ENCODE assay signal across 31 cellular contexts in genomic region chr12:67921286-67921685, GRCh38.
DNase-seq lines count a peak whose midpoint lies in the region; ATAC-seq, FAIRE-seq and TF ChIP-seq lines count a peak whose summit lies in the region.
"Had no signal": no experiment of that assay in that cellular context is flagged by ENCODE, and none has a peak within 500 bp of the region (broad histone marks: within the 10 kb centered on the region; RNA-seq: fewer than 3 reads in every experiment).

No MANE protein-coding gene starts in this region.

- H3K27me3 Mint-ChIP-seq in GM23338 (ENCODE audit: insufficient read depth, low read depth, poor library complexity): no peaks in the 10 kb centered on the region
- H3K27me3 Mint-ChIP-seq: activated naive CD4-positive, alpha-beta T cell treated with anti-CD3 and anti-CD28 coated beads, Interleukin-2, amount 50 U/mL, for 24 hours had no signal

- no peak overlapping the region for H3K4me3 Mint-ChIP-seq in GM23338
- H3K4me3 Mint-ChIP-seq: activated naive CD4-positive, alpha-beta T cell treated with anti-CD3 and anti-CD28 coated beads, Interleukin-2, amount 50 U/mL, for 24 hours; activated T-helper 17 cell treated with anti-CD3 and anti-CD28 coated beads, Interleukin-2, amount 50 U/mL, for 72 hours; IgD-negative memory B cell; neural crest cell; stimulated activated effector memory CD8-positive, alpha-beta T cell treated with anti-CD3 and anti-CD28 coated beads, Interleukin-12 subunit alpha, Interleukin-12 subunit beta, amount 100 ng/mL, for 72 hours; T-helper 1 cell treated with Interleukin-12 subunit alpha and Interleukin-12 subunit beta and Interleukin-4 antibody, amounts not matched to agents 30 μg/mL and 1 μg/mL, for 36 hours had no signal

- no peak overlapping the region for H3K4me3 ChIP-seq in GM23338
- H3K4me3 ChIP-seq in RWPE2 (ENCODE audit: severe bottlenecking): no peak overlapping the region
- no peak overlapping the region for H3K4me3 ChIP-seq in pancreas
- H3K4me3 ChIP-seq: BLaER1, cardiac muscle cell, esophagus muscularis mucosa, lower lobe of right lung had no signal

- TF ChIP-seq CTCF in GM23338 (conservative IDR thresholded peaks at IDR 0.05; ENCODE audit: low read depth in 2 of 2) (no peak), RWPE2 (IDR thresholded peaks at IDR 0.05; ENCODE audit: poor library complexity, severe bottlenecking) (no peak), pancreas (IDR thresholded peaks at IDR 0.05) (no peak), GM10266 (IDR thresholded peaks at IDR 0.05; ENCODE audit: control insufficient read depth, insufficient read depth, low read depth, missing control alignments) (no peak)

- peaks cover 10% of the 10 kb centered on the region; the same call in 1 of the 2 replicates for H3K9me2 ChIP-seq in GM23338 (ENCODE audit: insufficient read depth)

- H3K27ac Mint-ChIP-seq in GM23338: no peak overlapping the region
- H3K27ac Mint-ChIP-seq: activated naive CD4-positive, alpha-beta T cell treated with anti-CD3 and anti-CD28 coated beads, Interleukin-2, amount 50 U/mL, for 24 hours; activated T-helper 17 cell treated with anti-CD3 and anti-CD28 coated beads, Interleukin-2, amount 50 U/mL, for 72 hours; IgD-negative memory B cell; stimulated activated effector memory CD8-positive, alpha-beta T cell treated with anti-CD3 and anti-CD28 coated beads, Interleukin-12 subunit alpha, Interleukin-12 subunit beta, amount 100 ng/mL, for 72 hours; T-helper 1 cell treated with Interleukin-12 subunit alpha and Interleukin-12 subunit beta and Interleukin-4 antibody, amounts not matched to agents 30 μg/mL and 1 μg/mL, for 36 hours had no signal

- no peak for DNase-seq in GM23338 (ENCODE audit: low spot score)
- DNase-seq in RWPE2 (ENCODE audit: low spot score): no peak
- peak; percentile 27 for DNase-seq in fibroblast of peridontal ligament (ENCODE audit: extremely low read depth)
- no peak for DNase-seq in pancreas
- no peak for DNase-seq in GM10266 (ENCODE audit: extremely low spot score)
- no peak for DNase-seq in NCI-H69 (lab: John Stamatoyannopoulos, UW)
- DNase-seq: activated CD4-positive, alpha-beta T cell treated with anti-CD3 and anti-CD28 coated beads, Interleukin-2, amount 50 U/mL, for 48 hours; kidney; lower lobe of right lung; NCI-H1092 treated with DMSO at 0.1 percent for 48 hours; NCI-H1930; NCI-H526; right cardiac atrium; stimulated activated CD4-positive, alpha-beta T cell treated with anti-CD3 and anti-CD28 coated beads, Interleukin-12 subunit alpha, Interleukin-12 subunit beta, amount 100 ng/mL, for 4 hours; stimulated activated CD4-positive, alpha-beta T cell treated with anti-CD3 and anti-CD28 coated beads, Interleukin-4, amount 100 ng/mL, for 24 hours had no signal

- H3K4me1 ChIP-seq in GM23338 (ENCODE audit: insufficient read depth) (peaks cover 19% of the 10 kb centered on the region), RWPE2 (ENCODE audit: insufficient read depth, poor library complexity, severe bottlenecking) (peaks cover 41% of the 10 kb centered on the region), pancreas (peaks cover 0 to 8% (median 0%) of the 10 kb centered on the region in 3 donors)
- H3K4me1 ChIP-seq: lower lobe of right lung had no signal

- intact Hi-C loops in pancreas (cut with DNase I): no loop called here

- H3F3A ChIP-seq in GM23338 (replicated peaks; ENCODE audit: low read depth): no peaks in the 10 kb centered on the region

- no peak overlapping the region for H3K4me2 ChIP-seq in GM23338
- H3K4me2 ChIP-seq: BLaER1 had no signal

- peaks cover 28% of the 10 kb centered on the region for H3K4me1 Mint-ChIP-seq in GM23338
- H3K4me1 Mint-ChIP-seq: stimulated activated effector memory CD8-positive, alpha-beta T cell treated with anti-CD3 and anti-CD28 coated beads, Interleukin-12 subunit alpha, Interleukin-12 subunit beta, amount 100 ng/mL, for 72 hours had no signal

- ATAC-seq in GM23338 (no peak), RWPE2 (ENCODE audit: low read depth) (peak; percentile 40), pancreas (peak; percentile 60 to 80 (median 66)), GM21360 (IDR thresholded peaks at IDR 0.05; ENCODE audit: unreplicated experiment) (no peak), HG03108 (IDR thresholded peaks at IDR 0.05; ENCODE audit: unreplicated experiment) (no peak)
- ATAC-seq: activated CD4-positive, CD25-positive, alpha-beta regulatory T cell treated with anti-CD3 and anti-CD28 coated beads, Interleukin-2, amount 50 U/mL, for 24 hours; lower lobe of right lung; right cardiac atrium; stimulated activated effector memory CD8-positive, alpha-beta T cell treated with anti-CD3 and anti-CD28 coated beads, Interleukin-12 subunit alpha, Interleukin-12 subunit beta, amount 100 ng/mL, for 72 hours had no signal

- no peaks in the 10 kb centered on the region for H3K9me3 Mint-ChIP-seq in GM23338
- H3K9me3 Mint-ChIP-seq: activated naive CD4-positive, alpha-beta T cell treated with anti-CD3 and anti-CD28 coated beads, Interleukin-2, amount 50 U/mL, for 24 hours; activated T-helper 17 cell treated with anti-CD3 and anti-CD28 coated beads, Interleukin-2, amount 50 U/mL, for 72 hours; neural crest cell; stimulated activated effector memory CD8-positive, alpha-beta T cell treated with anti-CD3 and anti-CD28 coated beads, Interleukin-12 subunit alpha, Interleukin-12 subunit beta, amount 100 ng/mL, for 72 hours; T-helper 1 cell treated with Interleukin-12 subunit alpha and Interleukin-12 subunit beta and Interleukin-4 antibody, amounts not matched to agents 30 μg/mL and 1 μg/mL, for 36 hours had no signal

- no peak for FAIRE-seq in pancreas (lab: Jason Lieb, UNC)
- FAIRE-seq: GM12891, H54, kidney, TTC549 had no signal

- peak overlapping the region; percentile 1; the same call in 1 of the 2 replicates for H2AFZ ChIP-seq in GM23338
- H2AFZ ChIP-seq: parathyroid adenoma had no signal

- no peaks in the 10 kb centered on the region for H3K27me3 ChIP-seq in GM23338 (ENCODE audit: insufficient read depth)
- H3K27me3 ChIP-seq in RWPE2 (ENCODE audit: insufficient read depth, poor library complexity, severe bottlenecking): no peaks in the 10 kb centered on the region
- H3K27me3 ChIP-seq in pancreas: no peaks in the 10 kb centered on the region
- H3K27me3 ChIP-seq: BLaER1, cardiac muscle cell, esophagus muscularis mucosa had no signal

- 24 to 37% methylated on average over 1 of the region's 1 CpG for WGBS in pancreas, 2 donors

- H3K27ac ChIP-seq in GM23338 (ENCODE audit: low read depth): no peak overlapping the region
- peak overlapping the region; percentile 97 for H3K27ac ChIP-seq in RWPE2 (ENCODE audit: poor library complexity, severe bottlenecking)
- H3K27ac ChIP-seq in pancreas: no peak overlapping the region
- H3K27ac ChIP-seq: BLaER1, cardiac muscle cell, esophagus muscularis mucosa, lower lobe of right lung, parathyroid adenoma had no signal

- H3K36me3 ChIP-seq in GM23338 (ENCODE audit: insufficient read depth) (no peaks in the 10 kb centered on the region), RWPE2 (ENCODE audit: low read depth) (no peaks in the 10 kb centered on the region), pancreas (no peaks in the 10 kb centered on the region)
- H3K36me3 ChIP-seq: BLaER1, cardiac muscle cell, esophagus muscularis mucosa, lower lobe of right lung had no signal

- no peaks in the 10 kb centered on the region for H4K20me1 ChIP-seq in GM23338 (replicated peaks; ENCODE audit: insufficient read depth)
- H4K20me1 ChIP-seq: BLaER1 had no signal

- no peaks in the 10 kb centered on the region for H3K36me3 Mint-ChIP-seq in GM23338 (ENCODE audit: low read depth)
- H3K36me3 Mint-ChIP-seq: activated naive CD4-positive, alpha-beta T cell treated with anti-CD3 and anti-CD28 coated beads, Interleukin-2, amount 50 U/mL, for 24 hours; stimulated activated effector memory CD8-positive, alpha-beta T cell treated with anti-CD3 and anti-CD28 coated beads, Interleukin-12 subunit alpha, Interleukin-12 subunit beta, amount 100 ng/mL, for 72 hours had no signal

- H3K9me3 ChIP-seq in RWPE2 (ENCODE audit: severe bottlenecking): no peaks in the 10 kb centered on the region
- no peaks in the 10 kb centered on the region for H3K9me3 ChIP-seq in pancreas
- H3K9me3 ChIP-seq: BLaER1, esophagus muscularis mucosa, lower lobe of right lung had no signal

- no peaks in the 10 kb centered on the region for H3K79me2 ChIP-seq in GM23338 (replicated peaks; ENCODE audit: insufficient read depth)
- H3K79me2 ChIP-seq: parathyroid adenoma had no signal

TF ChIP-seq in GM23338, 12 proteins besides CTCF, POLR2A, EP300 and RAD21 (continues in another document):
- TF ChIP-seq ETS1 (IDR thresholded peaks at IDR 0.05): no peak
- no peak for TF ChIP-seq NANOG (IDR thresholded peaks at IDR 0.05; ENCODE audit: borderline replicate concordance)
- no peak for TF ChIP-seq ZNF114 (CRISPR knock-in tag; IDR thresholded peaks at IDR 0.05)
- TF ChIP-seq CREB1 (CRISPR knock-in tag; IDR thresholded peaks at IDR 0.05; ENCODE audit: low read depth): no peak
- TF ChIP-seq EZH2 (IDR thresholded peaks at IDR 0.05; ENCODE audit: low read depth, unreplicated experiment): no peak

Comparison
In these comparisons a context has a peak if more than half of its experiments do, and no peak if none do; other contexts are left out.
1. ATAC-seq: peak in RWPE2 (single experiment) and pancreas (4 of 4); none in GM23338 (single experiment), GM21360 (single experiment) and HG03108 (single experiment).